ENCODE assay signal across 22 cellular contexts in the genomic region with DNA sequence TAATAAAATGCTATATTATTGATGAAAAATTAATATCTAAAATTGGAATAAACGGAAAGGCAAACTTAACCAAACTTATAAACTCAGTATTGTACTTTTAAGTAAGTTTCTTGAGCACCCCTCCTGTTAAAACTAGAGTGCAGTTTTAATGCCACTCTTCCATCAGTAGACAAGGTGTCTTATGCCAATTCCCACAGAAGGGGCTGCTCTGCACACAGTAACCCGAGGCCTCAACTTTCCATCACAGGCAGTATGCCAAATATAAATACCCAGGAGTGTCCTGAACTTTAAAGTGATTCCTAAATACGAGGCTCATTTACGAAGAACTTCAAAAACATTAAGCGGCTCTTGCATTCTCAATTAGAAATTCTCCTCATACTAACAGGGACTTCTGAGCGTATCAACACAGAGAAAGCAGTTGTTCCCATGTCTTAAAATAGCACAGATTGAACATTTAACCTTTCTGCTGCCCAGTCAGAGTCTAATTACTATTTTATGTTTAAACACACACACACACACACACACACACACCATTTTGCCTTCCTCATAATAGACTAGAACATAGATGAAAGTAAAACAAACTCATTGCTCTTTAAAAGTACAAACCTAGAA.
DNase-seq lines count a peak whose midpoint lies in the region; ATAC-seq and TF ChIP-seq lines count a peak whose summit lies in the region.
"Had no signal": no experiment of that assay in that cellular context is flagged by ENCODE, and none has a peak within 500 bp of the region (broad histone marks: within the 10 kb centered on the region; RNA-seq: fewer than 3 reads in every experiment).

No MANE protein-coding gene starts in this region.

- peak overlapping the region; percentile 26 for H3K27ac Mint-ChIP-seq in type B pancreatic cell
- H3K27ac Mint-ChIP-seq: activated naive CD4-positive, alpha-beta T cell treated with anti-CD3 and anti-CD28 coated beads, Interleukin-2, amount 50 U/mL, for 24 hours; CD8-positive, alpha-beta memory T cell; naive thymus-derived CD8-positive, alpha-beta T cell; T-helper 17 cell had no signal

- H3K4me3 Mint-ChIP-seq in type B pancreatic cell, result peak overlapping the region; percentile 30
- H3K4me3 Mint-ChIP-seq: activated naive CD4-positive, alpha-beta T cell treated with anti-CD3 and anti-CD28 coated beads, Interleukin-2, amount 50 U/mL, for 24 hours; CD8-positive, alpha-beta memory T cell; central memory CD8-positive, alpha-beta T cell; naive thymus-derived CD8-positive, alpha-beta T cell; T-helper 17 cell had no signal

- H3K36me3 ChIP-seq in brain microvascular endothelial cell (replicated peaks) (no peaks in the 10 kb centered on the region), left lung (no peaks in the 10 kb centered on the region)

- H3K4me3 ChIP-seq in brain microvascular endothelial cell (ENCODE audit: low read depth, low read length) (no peak overlapping the region), left lung (no peak overlapping the region)
- H3K4me3 ChIP-seq: A549 had no signal

- no peaks in the 10 kb centered on the region for H3K27me3 ChIP-seq in brain microvascular endothelial cell (replicated peaks)
- no peaks in the 10 kb centered on the region for H3K27me3 ChIP-seq in left lung

- peak; percentile 17 for TF ChIP-seq CTCF in brain microvascular endothelial cell (IDR thresholded peaks at IDR 0.05; ENCODE audit: low read depth, low read length, missing control alignments)
- no peak for TF ChIP-seq CTCF in left lung (IDR thresholded peaks at IDR 0.05)
- TF ChIP-seq CTCF in type B pancreatic cell (conservative IDR thresholded peaks at IDR 0.05), result no peak

- peak; percentile 67 for ATAC-seq in Right ventricle myocardium inferior
- peak; percentile 72 for ATAC-seq in left lung
- no peak for ATAC-seq in GM18870 (IDR thresholded peaks at IDR 0.05; ENCODE audit: unreplicated experiment)
- ATAC-seq: A549; activated CD4-positive, CD25-positive, alpha-beta regulatory T cell treated with anti-CD3 and anti-CD28 coated beads, Interleukin-2, amount 50 U/mL, for 24 hours; left colon; naive thymus-derived CD8-positive, alpha-beta T cell; sciatic nerve; T-helper 17 cell had no signal

- no peak for DNase-seq in Right ventricle myocardium inferior (ENCODE audit: missing footprints)
- DNase-seq in cardiac septum (ENCODE audit: low spot score), result no peak
- DNase-seq in brain microvascular endothelial cell, result no peak
- no peak for DNase-seq in left lung
- no peak for DNase-seq in type B pancreatic cell (ENCODE audit: extremely low spot score, unreplicated experiment)
- DNase-seq in activated CD4-positive, alpha-beta T cell treated with anti-CD3 and anti-CD28 coated beads, Interleukin-2, amount 50 U/mL, for 1 hour, result no peak
- DNase-seq in stimulated activated CD4-positive, alpha-beta T cell treated with anti-CD3 and anti-CD28 coated beads, Interleukin-15, amount 100 ng/mL, for 24 hours, result no peak
- DNase-seq: CD8-positive, alpha-beta memory T cell; GOT3; left colon; naive thymus-derived CD8-positive, alpha-beta T cell; NCI-H1092 treated with DMSO at 0.1 percent for 48 hours; NCI-H82; stimulated activated naive CD4-positive, alpha-beta T cell; T-helper 17 cell had no signal

- H3K27me3 Mint-ChIP-seq in type B pancreatic cell, result no peaks in the 10 kb centered on the region
- H3K27me3 Mint-ChIP-seq: activated naive CD4-positive, alpha-beta T cell treated with anti-CD3 and anti-CD28 coated beads, Interleukin-2, amount 50 U/mL, for 24 hours; CD8-positive, alpha-beta memory T cell; central memory CD8-positive, alpha-beta T cell; naive thymus-derived CD8-positive, alpha-beta T cell; T-helper 17 cell had no signal

- in situ Hi-C loops in brain microvascular endothelial cell (cut with HindIII; ENCODE audit: low pct_ligation_motif_present, low sequenced_read_pairs), result no loop called here

- H3K4me1 Mint-ChIP-seq in type B pancreatic cell (ENCODE audit: unreplicated experiment), result peaks cover 8% of the 10 kb centered on the region
- H3K4me1 Mint-ChIP-seq: activated naive CD4-positive, alpha-beta T cell treated with anti-CD3 and anti-CD28 coated beads, Interleukin-2, amount 50 U/mL, for 24 hours; CD8-positive, alpha-beta memory T cell; central memory CD8-positive, alpha-beta T cell; naive thymus-derived CD8-positive, alpha-beta T cell; T-helper 17 cell had no signal

- H3K27ac ChIP-seq in brain microvascular endothelial cell, result no peak overlapping the region
- H3K27ac ChIP-seq in left lung, result no peak overlapping the region
- H3K27ac ChIP-seq: A549, RWPE1 had no signal

- no peaks in the 10 kb centered on the region for H3K4me1 ChIP-seq in left lung
- H3K4me1 ChIP-seq: A549 had no signal

- H3K9me3 Mint-ChIP-seq in type B pancreatic cell, result no peaks in the 10 kb centered on the region

- intact Hi-C loops in Right ventricle myocardium inferior (cut with DNase I), result loop anchor here (5.0 kb wide), 1 partner anchor 637 kb away; the partner anchor contains the start of gene ERBB4
- intact Hi-C loops in cardiac septum (cut with DNase I), result no loop called here
- intact Hi-C loops in left lung (cut with DNase I), result no loop called here

- H3K9me3 ChIP-seq in left lung, result no peaks in the 10 kb centered on the region
- H3K9me3 ChIP-seq: A549 had no signal

- no peaks in the 10 kb centered on the region for H3K36me3 Mint-ChIP-seq in type B pancreatic cell
- H3K36me3 Mint-ChIP-seq: activated naive CD4-positive, alpha-beta T cell treated with anti-CD3 and anti-CD28 coated beads, Interleukin-2, amount 50 U/mL, for 24 hours; CD8-positive, alpha-beta memory T cell; naive thymus-derived CD8-positive, alpha-beta T cell had no signal
